In genomic region chr3:133910422-133910821, GRCh38 we compare ENCODE assay signal across 1 cellular context.
TF ChIP-seq lines count a peak whose summit lies in the region.

No MANE protein-coding gene starts in this region.

TF ChIP-seq in HCT116, 20 proteins besides CTCF, POLR2A, EP300 and RAD21:
- no peak for TF ChIP-seq CBX3 (IDR thresholded peaks at IDR 0.05; ENCODE audit: low read depth)
- TF ChIP-seq SP1 (IDR thresholded peaks at IDR 0.05; ENCODE audit: low read depth), result no peak
- no peak for TF ChIP-seq TCF7L2 (IDR thresholded peaks at IDR 0.05; ENCODE audit: borderline replicate concordance, extremely low read depth, insufficient read depth, insufficient read length)
- TF ChIP-seq EGR1 (IDR thresholded peaks at IDR 0.05; ENCODE audit: low read depth), result no peak
- no peak for TF ChIP-seq ZFX (IDR thresholded peaks at IDR 0.05)
- TF ChIP-seq EZH2 (IDR thresholded peaks at IDR 0.05), result no peak
- no peak for TF ChIP-seq REST (IDR thresholded peaks at IDR 0.05; ENCODE audit: low read depth)
- no peak for TF ChIP-seq MAX (IDR thresholded peaks at IDR 0.05)
- no peak for TF ChIP-seq ZNF274 (IDR thresholded peaks at IDR 0.05; ENCODE audit: low read depth, low read length)
- TF ChIP-seq POLR2AphosphoS5 (IDR thresholded peaks at IDR 0.05; ENCODE audit: low read depth, low read length), result no peak
- TF ChIP-seq CEBPB (IDR thresholded peaks at IDR 0.05; ENCODE audit: low read depth), result no peak
- TF ChIP-seq SRF (IDR thresholded peaks at IDR 0.05; ENCODE audit: low read depth), result no peak
- TF ChIP-seq ZBTB33 (IDR thresholded peaks at IDR 0.05; ENCODE audit: extremely low read depth, insufficient replicate concordance, low read length), result no peak
- no peak for TF ChIP-seq ATF3 (IDR thresholded peaks at IDR 0.05)
TF ChIP-seq in HCT116: peak in this region for 0.
